Comparison of ENCODE assay signal across 1 cellular context in genomic region chr1:213507472-213508223, GRCh38.
A peak's percentile ranks its signal among the peaks of the same experiment; 100 is the strongest.
TF ChIP-seq lines count a peak whose summit lies in the region.

No MANE protein-coding gene starts in this region.

TF ChIP-seq in HepG2, 621 proteins besides CTCF, POLR2A, EP300 and RAD21:
- TF ChIP-seq CEBPB (IDR thresholded peaks at IDR 0.05; ENCODE audit: borderline replicate concordance, low read depth, low read length) (peak; percentile 88), CEBPG (CRISPR knock-in tag; IDR thresholded peaks at IDR 0.05) (peak; percentile 72), KDM4B (CRISPR knock-in tag; IDR thresholded peaks at IDR 0.05) (no peak), ZKSCAN1 (IDR thresholded peaks at IDR 0.05; ENCODE audit: low read length) (no peak)
